Comparison of ENCODE assay signal across 8 cellular contexts in genomic region chr15:70605606-70606410, GRCh38.
DNase-seq lines count a peak whose midpoint lies in the region; ATAC-seq and TF ChIP-seq lines count a peak whose summit lies in the region.

No MANE protein-coding gene starts in this region.

- H3K4me3 ChIP-seq in left lung (no peak overlapping the region), thyroid gland (replicated peaks in 1 of 3) (no peak overlapping the region)

- no peak for TF ChIP-seq POLR2A in thyroid gland (IDR thresholded peaks at IDR 0.05)

- H3K36me3 Mint-ChIP-seq in activated naive CD8-positive, alpha-beta T cell treated with anti-CD3 and anti-CD28 coated beads for 36 hours = no peaks in the 10 kb centered on the region
- no peaks in the 10 kb centered on the region for H3K36me3 Mint-ChIP-seq in activated CD8-positive, alpha-beta T cell treated with anti-CD3 and anti-CD28 coated beads for 36 hours (ENCODE audit: low read depth)

- DNase-seq in NCI-H1105 treated with DMSO at 0.1 percent for 48 hours (lab: John Stamatoyannopoulos, UW) = peak; percentile 61
- peak in 1 of 2 donors; percentile 54 for DNase-seq in left lung
- DNase-seq in thyroid gland = peak; percentile 90 to 94
- no peak for DNase-seq in activated naive CD8-positive, alpha-beta T cell treated with anti-CD3 and anti-CD28 coated beads for 36 hours
- no peak for DNase-seq in mesenteric fat pad (ENCODE audit: low spot score)
- no peak for DNase-seq in activated CD8-positive, alpha-beta T cell treated with anti-CD3 and anti-CD28 coated beads for 36 hours
- DNase-seq in activated CD4-positive, alpha-beta T cell treated with anti-CD3 and anti-CD28 coated beads for 4 hours = no peak

- H3K27ac Mint-ChIP-seq in activated naive CD8-positive, alpha-beta T cell treated with anti-CD3 and anti-CD28 coated beads for 36 hours = no peak overlapping the region
- H3K27ac Mint-ChIP-seq in activated CD8-positive, alpha-beta T cell treated with anti-CD3 and anti-CD28 coated beads for 36 hours = no peak overlapping the region

- intact Hi-C loops in left lung (cut with DNase I) = no loop called here
- intact Hi-C loops in thyroid gland (cut with DNase I) = no loop called here
- intact Hi-C loops in activated CD8-positive, alpha-beta T cell treated with anti-CD3 and anti-CD28 coated beads for 36 hours (cut with micrococcal nuclease) = no loop called here

- H3K27me3 ChIP-seq in left lung (no peaks in the 10 kb centered on the region), thyroid gland (no peaks in the 10 kb centered on the region)

- no peaks in the 10 kb centered on the region for H3K9me3 Mint-ChIP-seq in activated naive CD8-positive, alpha-beta T cell treated with anti-CD3 and anti-CD28 coated beads for 36 hours
- H3K9me3 Mint-ChIP-seq in activated CD8-positive, alpha-beta T cell treated with anti-CD3 and anti-CD28 coated beads for 36 hours = no peaks in the 10 kb centered on the region

- no peaks in the 10 kb centered on the region for H3K4me1 Mint-ChIP-seq in activated naive CD8-positive, alpha-beta T cell treated with anti-CD3 and anti-CD28 coated beads for 36 hours
- no peaks in the 10 kb centered on the region for H3K4me1 Mint-ChIP-seq in activated CD8-positive, alpha-beta T cell treated with anti-CD3 and anti-CD28 coated beads for 36 hours (ENCODE audit: low read depth)

- ATAC-seq in left lung = peak; percentile 75
- no peak for ATAC-seq in activated CD8-positive, alpha-beta T cell treated with anti-CD3 and anti-CD28 coated beads for 36 hours

- CTCF ChIA-PET in activated CD8-positive, alpha-beta T cell treated with anti-CD3 and anti-CD28 coated beads for 36 hours (lab: Charles Lee) = interaction anchor here (1.2 to 1.5 kb wide), 3 partner anchors 13 to 117 kb away, joined by 3 to 4 read pairs (median 3); no protein-coding TSS in a partner anchor

- H3K36me3 ChIP-seq in left lung = no peaks in the 10 kb centered on the region
- no peaks in the 10 kb centered on the region for H3K36me3 ChIP-seq in thyroid gland

- H3K27ac ChIP-seq in cingulate gyrus (ENCODE audit: low read depth, low read length) (peak overlapping the region; percentile 77), left lung (peak overlapping the region; percentile 8 to 13), thyroid gland (peak overlapping the region in 1 of 3 donors; percentile 12)

- POLR2A ChIA-PET in activated CD8-positive, alpha-beta T cell treated with anti-CD3 and anti-CD28 coated beads for 36 hours (lab: Charles Lee) = no interaction called here

- no peaks in the 10 kb centered on the region for H3K27me3 Mint-ChIP-seq in activated naive CD8-positive, alpha-beta T cell treated with anti-CD3 and anti-CD28 coated beads for 36 hours
- no peaks in the 10 kb centered on the region for H3K27me3 Mint-ChIP-seq in activated CD8-positive, alpha-beta T cell treated with anti-CD3 and anti-CD28 coated beads for 36 hours

- WGBS in thyroid gland, 2 donors = 26 to 35% methylated on average over 7 of the region's 7 CpGs

- H3K4me1 ChIP-seq in left lung = peaks cover 3 to 4% of the 10 kb centered on the region in 2 donors
- H3K4me1 ChIP-seq in thyroid gland = peaks cover 9 to 12% of the 10 kb centered on the region in 2 donors

- H3K4me3 Mint-ChIP-seq in activated naive CD8-positive, alpha-beta T cell treated with anti-CD3 and anti-CD28 coated beads for 36 hours = no peak overlapping the region
- no peak overlapping the region for H3K4me3 Mint-ChIP-seq in activated CD8-positive, alpha-beta T cell treated with anti-CD3 and anti-CD28 coated beads for 36 hours

- no peaks in the 10 kb centered on the region for H3K9me3 ChIP-seq in left lung
- no peaks in the 10 kb centered on the region for H3K9me3 ChIP-seq in thyroid gland

- no peak for TF ChIP-seq CTCF in left lung (IDR thresholded peaks at IDR 0.05)
- no peak for TF ChIP-seq CTCF in thyroid gland (IDR thresholded peaks at IDR 0.05)
- TF ChIP-seq CTCF in activated CD8-positive, alpha-beta T cell treated with anti-CD3 and anti-CD28 coated beads for 36 hours (IDR thresholded peaks at IDR 0.05) = no peak

Comparison
In these comparisons a context has a peak if more than half of its experiments do, and no peak if none do; other contexts are left out.
1. DNase-seq: peak in NCI-H1105 treated with DMSO at 0.1 percent for 48 hours (single experiment) and thyroid gland (2 of 2); none in activated naive CD8-positive, alpha-beta T cell treated with anti-CD3 and anti-CD28 coated beads for 36 hours (single experiment), mesenteric fat pad (single experiment), activated CD8-positive, alpha-beta T cell treated with anti-CD3 and anti-CD28 coated beads for 36 hours (single experiment) and activated CD4-positive, alpha-beta T cell treated with anti-CD3 and anti-CD28 coated beads for 4 hours (0 of 2).